In the genomic region with DNA sequence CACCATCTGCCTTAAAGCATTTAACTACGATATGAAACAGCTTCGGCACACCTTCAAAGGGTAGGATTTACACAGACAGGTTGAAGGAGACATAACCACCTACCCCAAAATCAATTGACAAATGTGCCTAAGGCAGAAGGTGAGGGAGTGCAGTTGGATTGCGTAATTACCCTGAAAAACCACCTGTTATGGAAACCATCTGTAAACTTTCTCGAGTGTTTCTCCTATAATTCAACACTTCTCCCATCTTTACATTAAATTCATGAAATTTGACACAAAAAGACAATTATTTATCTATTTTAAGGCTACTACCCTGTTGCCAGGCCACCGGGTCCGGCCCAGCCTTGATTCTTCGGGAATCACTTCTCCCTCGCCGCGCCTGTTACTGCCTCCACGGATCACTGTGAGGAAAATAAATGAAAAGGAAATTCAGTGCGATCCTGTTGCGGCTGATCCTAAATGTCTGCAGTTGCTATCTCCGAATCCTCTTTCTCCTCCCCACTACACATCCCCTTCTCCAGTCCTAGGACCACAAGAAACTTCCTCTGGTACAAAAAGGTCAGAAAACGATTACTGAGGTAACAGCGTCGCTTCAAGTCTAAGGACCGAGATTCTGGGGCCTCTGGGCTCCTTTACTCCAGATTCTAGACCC, we compare ENCODE assay signal across 8 cellular contexts. TPM values are rescaled to one million over a fixed set of nuclear protein-coding genes. Genes with fewer than 3 reads are reported as not detected.
DNase-seq lines count a peak whose midpoint lies in the region; ATAC-seq, FAIRE-seq and TF ChIP-seq lines count a peak whose summit lies in the region.

No MANE protein-coding gene starts in this region.

- peaks cover 27% of the 10 kb centered on the region for H3K36me3 ChIP-seq in SJSA1

- no peak for TF ChIP-seq CTCF in AG10803 (conservative IDR thresholded peaks at IDR 0.05; ENCODE audit: low read length)
- TF ChIP-seq CTCF in epithelial cell of proximal tubule (conservative IDR thresholded peaks at IDR 0.05; ENCODE audit: low read depth, low read length), result no peak

- peak overlapping the region; percentile 89 to 98 (median 96) for H3K4me3 Mint-ChIP-seq in naive thymus-derived CD8-positive, alpha-beta T cell

- POLR2A ChIA-PET in naive thymus-derived CD8-positive, alpha-beta T cell (lab: Charles Lee), result interaction anchor here (0.6 to 1.7 kb wide), 4 partner anchors 9 to 549 kb away, joined by 3 to 8 read pairs (median 4); a partner anchor contains a TSS

- H3K27ac ChIP-seq in SJSA1, result peak overlapping the region; percentile 52

- H3K4me1 Mint-ChIP-seq in naive thymus-derived CD8-positive, alpha-beta T cell, result peaks cover 23 to 80% (median 57%) of the 10 kb centered on the region in 4 donors

- no peaks in the 10 kb centered on the region for H3K27me3 Mint-ChIP-seq in naive thymus-derived CD8-positive, alpha-beta T cell

- H3K4me1 ChIP-seq in SJSA1 (replicated peaks), result peaks cover 3% of the 10 kb centered on the region; the same call in 1 of the 2 replicates

- peak; percentile 52 for FAIRE-seq in GM19239 (lab: Jason Lieb, UNC)

- no peaks in the 10 kb centered on the region for H3K9me3 Mint-ChIP-seq in naive thymus-derived CD8-positive, alpha-beta T cell

- H3K36me3 Mint-ChIP-seq in naive thymus-derived CD8-positive, alpha-beta T cell, result peaks cover 0 to 33% (median 10%) of the 10 kb centered on the region in 3 donors

- peaks cover 15% of the 10 kb centered on the region for H3K27me3 ChIP-seq in SJSA1 (replicated peaks)

- DNase-seq in AG10803 (ENCODE audit: low read depth) (no peak), GM19239 (ENCODE audit: insufficient read length, low spot score) (no peak), SJSA1 (ENCODE audit: low read depth in 1 of 2, low spot score in 2 of 2) (no peak), epithelial cell of proximal tubule (ENCODE audit: low read depth) (no peak), ureter (ENCODE audit: low spot score) (no peak)
- peak in 2 of 10 donors; percentile 2 to 7 for DNase-seq in naive thymus-derived CD8-positive, alpha-beta T cell

- H3K4me3 ChIP-seq in AG10803 (ENCODE audit: low read length) (peak overlapping the region; percentile 80), SJSA1 (peak overlapping the region; percentile 53), epithelial cell of proximal tubule (ENCODE audit: low read depth, low read length) (peak overlapping the region; percentile 95)

- peak overlapping the region; percentile 82 to 97 (median 94) for H3K27ac Mint-ChIP-seq in naive thymus-derived CD8-positive, alpha-beta T cell

- H3K9me3 ChIP-seq in SJSA1 (replicated peaks), result no peaks in the 10 kb centered on the region

- no peak for ATAC-seq in naive thymus-derived CD8-positive, alpha-beta T cell
- no peak for ATAC-seq in GM21381 (IDR thresholded peaks at IDR 0.05; ENCODE audit: unreplicated experiment)
- no peak for ATAC-seq in HG02798 (IDR thresholded peaks at IDR 0.05; ENCODE audit: poor library complexity, unreplicated experiment)

RNA-seq across cellular contexts. Expression of a gene that starts 0.7 kb away (rescaled TPM):
- total RNA-seq in SJSA1 (2014; rRNA removed; shearing (Covaris generic)), result 25.3 and 28.6 TPM in 2 replicates
- total RNA-seq in epithelial cell of proximal tubule, result 13.5 and 19.5 TPM in 2 replicates
- total RNA-seq in naive thymus-derived CD8-positive, alpha-beta T cell, result 10 to 100 TPM; 32.1 to 34.8 TPM
- polyA plus RNA-seq in naive thymus-derived CD8-positive, alpha-beta T cell, result 10 to 100 TPM; 16.5 to 18.0 (median 17.3) TPM
- total RNA-seq in ureter, result 37.2 TPM

RNA-seq across cellular contexts. Expression of a gene that starts 0.8 kb away (rescaled TPM):
- total RNA-seq in SJSA1 (2014; rRNA removed; shearing (Covaris generic)), result 2.3 and 7.4 TPM in 2 replicates
- total RNA-seq in epithelial cell of proximal tubule, result 2.9 and 3.0 TPM in 2 replicates
- total RNA-seq in naive thymus-derived CD8-positive, alpha-beta T cell, result 1 to 10 TPM; 9.6 to 9.7 TPM
- 10 to 100 TPM; 12.5 to 21.4 (median 12.8) TPM for polyA plus RNA-seq in naive thymus-derived CD8-positive, alpha-beta T cell
- 9.3 TPM for total RNA-seq in ureter

RNA-seq across cellular contexts. Expression of a gene that starts 60.0 kb away (rescaled TPM):
- not detected in 2 replicates for total RNA-seq in SJSA1 (2014; rRNA removed; shearing (Covaris generic))
- total RNA-seq in epithelial cell of proximal tubule (0.22 and 0.40 TPM in 2 replicates), ureter (39.2 TPM)
- total RNA-seq in naive thymus-derived CD8-positive, alpha-beta T cell, result 1 to 10 TPM; 2.7 to 3.4 TPM
- polyA plus RNA-seq in naive thymus-derived CD8-positive, alpha-beta T cell, result under 1 TPM in 2 of 3 donors, not detected in 1; 0.51 to 0.98 TPM
